Comparison of ENCODE assay signal across 9 cellular contexts in genomic region chr4:183407635-183408463, GRCh38. TPM values are rescaled to one million over a fixed set of nuclear protein-coding genes. Genes with fewer than 3 reads are reported as not detected.
DNase-seq lines count a peak whose midpoint lies in the region; ATAC-seq, FAIRE-seq and TF ChIP-seq lines count a peak whose summit lies in the region.
"Had no signal": no experiment of that assay in that cellular context is flagged by ENCODE, and none has a peak within 500 bp of the region (broad histone marks: within the 10 kb centered on the region; RNA-seq: fewer than 3 reads in every experiment).

No MANE protein-coding gene starts in this region.

- POLR2A ChIA-PET in CD8-positive, alpha-beta memory T cell (lab: Charles Lee), result interaction anchor here (1.3 kb wide), 1 partner anchor 36 kb away, joined by 9 read pairs; the partner anchor contains the start of gene CDKN2AIP
- POLR2A ChIA-PET in HEK293T (lab: Yijun Ruan, JAX), result interaction anchor here (1.1 to 1.3 kb wide), 2 partner anchors 9 to 36 kb away, joined by 6 to 7 read pairs; no protein-coding TSS in a partner anchor

- 80 to 85% methylated on average over 5 to 8 of the region's 8 CpGs for WGBS in endodermal cell (ENCODE audit: insufficient coverage in 1 of 2, insufficient read length in 1 of 2), 2 experiments
- 90 to 91% methylated on average over 8 of the region's 8 CpGs for WGBS in pancreas, 2 donors

- peaks cover 10 to 18% (median 15%) of the 10 kb centered on the region in 3 donors for H3K4me1 Mint-ChIP-seq in CD8-positive, alpha-beta memory T cell
- peaks cover 11% of the 10 kb centered on the region for H3K4me1 Mint-ChIP-seq in endodermal cell

- no peak for FAIRE-seq in pancreas (lab: Jason Lieb, UNC)

- no peaks in the 10 kb centered on the region for H3K36me3 Mint-ChIP-seq in CD8-positive, alpha-beta memory T cell
- H3K36me3 Mint-ChIP-seq in endodermal cell (ENCODE audit: low read depth), result no peaks in the 10 kb centered on the region

- H3K4me3 Mint-ChIP-seq in CD8-positive, alpha-beta memory T cell, result peak overlapping the region; percentile 77 to 94 (median 84)
- peak overlapping the region; percentile 56 for H3K4me3 Mint-ChIP-seq in endodermal cell

- no peaks in the 10 kb centered on the region for H3K36me3 ChIP-seq in CD8-positive, alpha-beta memory T cell (ENCODE audit: insufficient read depth, low read length)
- H3K36me3 ChIP-seq in OCI-LY3 (replicated peaks; ENCODE audit: low read depth, low read length), result no peaks in the 10 kb centered on the region
- no peaks in the 10 kb centered on the region for H3K36me3 ChIP-seq in endodermal cell (ENCODE audit: control insufficient read depth, insufficient read depth, low read length)
- no peaks in the 10 kb centered on the region for H3K36me3 ChIP-seq in pancreas

- peak overlapping the region; percentile 63 for H3K4me2 ChIP-seq in OCI-LY3 (ENCODE audit: low read length)

- CTCF ChIA-PET in CD8-positive, alpha-beta memory T cell (lab: Charles Lee), result interaction anchor here (0.6 to 1.9 kb wide), 16 partner anchors 9 to 469 kb away, joined by 3 to 12 read pairs (median 4); partner anchors contain the start of gene CDKN2AIP
- CTCF ChIA-PET in HEK293T (lab: Yijun Ruan, JAX), result interaction anchor here (0.6 to 1.3 kb wide), 16 partner anchors 9 to 469 kb away, joined by 3 to 8 read pairs (median 4); no protein-coding TSS in a partner anchor

- no peaks in the 10 kb centered on the region for H3K27me3 Mint-ChIP-seq in CD8-positive, alpha-beta memory T cell
- H3K27me3 Mint-ChIP-seq in endodermal cell (ENCODE audit: insufficient read depth), result peaks cover 3% of the 10 kb centered on the region

- H3K79me2 ChIP-seq in OCI-LY3 (ENCODE audit: low read length), result no peaks in the 10 kb centered on the region

- peak overlapping the region; percentile 64 for H3K27ac ChIP-seq in CD8-positive, alpha-beta memory T cell (ENCODE audit: low read depth, low read length)
- no peak overlapping the region; the same call in 1 of the 2 replicates for H3K27ac ChIP-seq in OCI-LY3 (ENCODE audit: low read length)
- H3K27ac ChIP-seq in endodermal cell (ENCODE audit: low read depth, low read length), result peak overlapping the region; percentile 98
- H3K27ac ChIP-seq in pancreas, result peak overlapping the region in 3 of 4 donors; percentile 5 to 52 (median 7)

- no peak for DNase-seq in CD8-positive, alpha-beta memory T cell
- DNase-seq in endodermal cell (no peak), pancreas (no peak), activated gamma-delta T cell treated with Interleukin-2 at 50 U/mL for 16 hours (no peak), HEK293T (ENCODE audit: extremely low spot score) (no peak), ecto neural progenitor cell (ENCODE audit: low spot score) (no peak)
- DNase-seq in activated CD4-positive, alpha-beta T cell treated with anti-CD3 and anti-CD28 coated beads for 4 hours, result no peak
- DNase-seq: KG1 had no signal

- H3K27ac Mint-ChIP-seq in CD8-positive, alpha-beta memory T cell, result peak overlapping the region; percentile 67 to 97 (median 88)
- peak overlapping the region; percentile 85 for H3K27ac Mint-ChIP-seq in endodermal cell

- intact Hi-C loops in pancreas (cut with DNase I), result loop anchor here in 1 of 3 donors (10.0 kb wide), 1 partner anchor 143 kb away; no protein-coding TSS in a partner anchor

- ATAC-seq in pancreas, result no peak

- peak overlapping the region; percentile 71 for H3K4me3 ChIP-seq in CD8-positive, alpha-beta memory T cell (ENCODE audit: low read length)
- H3K4me3 ChIP-seq in OCI-LY3 (ENCODE audit: low read length) (peak overlapping the region; percentile 74), endodermal cell (ENCODE audit: low read length) (peak overlapping the region; percentile 81), pancreas (peak overlapping the region in 3 of 4 donors; percentile 3 to 42 (median 28))

- H3K9me3 ChIP-seq in CD8-positive, alpha-beta memory T cell (ENCODE audit: low read length), result no peaks in the 10 kb centered on the region
- H3K9me3 ChIP-seq in OCI-LY3 (ENCODE audit: insufficient read depth, low read length) (no peaks in the 10 kb centered on the region), endodermal cell (ENCODE audit: control insufficient read depth, low read length) (no peaks in the 10 kb centered on the region), pancreas (no peaks in the 10 kb centered on the region)

- H3K27me3 ChIP-seq in CD8-positive, alpha-beta memory T cell (ENCODE audit: insufficient read depth, low read length, poor library complexity, severe bottlenecking), result no peaks in the 10 kb centered on the region
- no peaks in the 10 kb centered on the region for H3K27me3 ChIP-seq in OCI-LY3 (ENCODE audit: low read depth, low read length)
- no peaks in the 10 kb centered on the region for H3K27me3 ChIP-seq in endodermal cell (ENCODE audit: control insufficient read depth, insufficient read depth, low read length, poor library complexity, severe bottlenecking)
- H3K27me3 ChIP-seq in pancreas, result no peaks in the 10 kb centered on the region

- peak overlapping the region; percentile 70 for H3K9ac ChIP-seq in OCI-LY3 (ENCODE audit: low read length)
- peak overlapping the region; percentile 78 for H3K9ac ChIP-seq in endodermal cell (ENCODE audit: extremely low read depth, low read length, poor library complexity, severe bottlenecking)

- TF ChIP-seq CTCF in OCI-LY3 (IDR thresholded peaks at IDR 0.05; ENCODE audit: low read depth, low read length) (no peak), endodermal cell (conservative IDR thresholded peaks at IDR 0.05) (no peak), pancreas (IDR thresholded peaks at IDR 0.05) (no peak)

- peaks cover 9% of the 10 kb centered on the region for H3K4me1 ChIP-seq in CD8-positive, alpha-beta memory T cell (ENCODE audit: insufficient read depth, low read length)
- H3K4me1 ChIP-seq in OCI-LY3 (ENCODE audit: low read length) (peaks cover 24% of the 10 kb centered on the region), endodermal cell (ENCODE audit: control insufficient read depth, insufficient read depth, low read length) (peaks cover 2% of the 10 kb centered on the region), pancreas (no peaks in the 10 kb centered on the region)

- peak overlapping the region; percentile 79 for H2AFZ ChIP-seq in OCI-LY3 (ENCODE audit: low read depth, low read length)

- no peaks in the 10 kb centered on the region for H4K20me1 ChIP-seq in OCI-LY3 (ENCODE audit: insufficient read depth, low read length)

- no peaks in the 10 kb centered on the region for H3K9me3 Mint-ChIP-seq in CD8-positive, alpha-beta memory T cell
- H3K9me3 Mint-ChIP-seq in endodermal cell, result no peaks in the 10 kb centered on the region

TF ChIP-seq in HEK293T, 16 proteins besides CTCF, POLR2A, EP300 and RAD21:
- TF ChIP-seq BHLHE40 (IDR thresholded peaks at IDR 0.05; ENCODE audit: borderline replicate concordance) (no peak), TARDBP (IDR thresholded peaks at IDR 0.05) (no peak), LEF1 (IDR thresholded peaks at IDR 0.05; ENCODE audit: borderline replicate concordance) (no peak), ARNT (IDR thresholded peaks at IDR 0.05) (no peak), FOXM1 (IDR thresholded peaks at IDR 0.05; ENCODE audit: borderline replicate concordance) (no peak), PKNOX1 (IDR thresholded peaks at IDR 0.05) (no peak), HDGF (IDR thresholded peaks at IDR 0.05; ENCODE audit: borderline replicate concordance) (no peak), ZNF384 (IDR thresholded peaks at IDR 0.05) (no peak), NFRKB (IDR thresholded peaks at IDR 0.05) (no peak), FOXA1 (IDR thresholded peaks at IDR 0.05) (no peak), SP1 (IDR thresholded peaks at IDR 0.05) (no peak), ELF4 (IDR thresholded peaks at IDR 0.05) (no peak)

RNA-seq across cellular contexts. Expression of gene CDKN2AIP, which starts 36.6 kb away (rescaled TPM):
- total RNA-seq in CD8-positive, alpha-beta memory T cell, result 10 to 100 TPM; 29.4 to 30.1 TPM
- 35.3 TPM for polyA plus RNA-seq in CD8-positive, alpha-beta memory T cell
- total RNA-seq in endodermal cell (10 to 100 TPM; 14.1 to 15.3 TPM), pancreas (1 to 10 TPM; 6.4 to 9.5 (median 7.0) TPM)
- 25.6 TPM for polyA plus RNA-seq in endodermal cell (2013, experiment 1 of 2)
- polyA plus RNA-seq in endodermal cell (2013, experiment 2 of 2), result 24.2 TPM
- polyA plus RNA-seq in pancreas, result 10 to 100 TPM in 1 of 2 donors, 1 to 10 TPM in 1; 5.9 to 12.2 TPM

Comparison
In these comparisons a context has a peak if more than half of its experiments do, and no peak if none do; other contexts are left out.
1. H3K4me3 ChIP-seq: peak in every context shown above with its lines; median percentile 81 in endodermal cell; 74 in OCI-LY3; 71 in CD8-positive, alpha-beta memory T cell; 28 in pancreas.